ENCODE assay signal across 25 cellular contexts in genomic region chr15:58910456-58910855, GRCh38.
"Had no signal": no experiment of that assay in that cellular context is flagged by ENCODE, and none has a peak within 500 bp of the region (broad histone marks: within the 10 kb centered on the region; RNA-seq: fewer than 3 reads in every experiment).

No MANE protein-coding gene starts in this region.

- H3K27ac ChIP-seq: brain microvascular endothelial cell, SJSA1, VCaP had no signal

- H3K4me1 ChIP-seq: SJSA1 had no signal

- H3K4me3 Mint-ChIP-seq: activated CD4-positive, alpha-beta T cell treated with anti-CD3 and anti-CD28 coated beads for 36 hours; activated CD8-positive, alpha-beta T cell treated with anti-CD3 and anti-CD28 coated beads, Interleukin-2, amount 10 ng/mL, durations not matched to agents 7 days and 5 days; activated naive CD4-positive, alpha-beta T cell treated with anti-CD3 and anti-CD28 coated beads for 36 hours; activated naive CD8-positive, alpha-beta T cell treated with anti-CD3 and anti-CD28 coated beads for 36 hours; activated T-cell treated with anti-CD3 and anti-CD28 coated beads, Interleukin-2, amount 50 U/mL, for 4 hours; activated T-helper 17 cell treated with anti-CD3 and anti-CD28 coated beads, Interleukin-2, amount 50 U/mL, for 72 hours had no signal

- H3K27ac Mint-ChIP-seq: activated CD4-positive, alpha-beta T cell treated with anti-CD3 and anti-CD28 coated beads for 36 hours; activated CD8-positive, alpha-beta T cell treated with anti-CD3 and anti-CD28 coated beads, Interleukin-2, amount 10 ng/mL, durations not matched to agents 7 days and 5 days; activated naive CD4-positive, alpha-beta T cell treated with anti-CD3 and anti-CD28 coated beads for 36 hours; activated T-helper 17 cell treated with anti-CD3 and anti-CD28 coated beads, Interleukin-2, amount 50 U/mL, for 72 hours had no signal

- H3K9me3 ChIP-seq: SJSA1 had no signal

- H3K27me3 Mint-ChIP-seq: activated CD4-positive, alpha-beta T cell treated with anti-CD3 and anti-CD28 coated beads for 36 hours; activated naive CD8-positive, alpha-beta T cell treated with anti-CD3 and anti-CD28 coated beads for 36 hours; activated T-helper 17 cell treated with anti-CD3 and anti-CD28 coated beads, Interleukin-2, amount 50 U/mL, for 72 hours had no signal

- FAIRE-seq: RCC 7860 had no signal

- DNase-seq: activated CD4-positive, alpha-beta T cell treated with anti-CD3 and anti-CD28 coated beads for 36 hours; activated CD4-positive, alpha-beta T cell treated with anti-CD3 and anti-CD28 coated beads, Interleukin-2, amount 50 U/mL, for 1 hour; activated CD8-positive, alpha-beta T cell treated with anti-CD3 and anti-CD28 coated beads, Interleukin-2, amount 10 ng/mL, durations not matched to agents 7 days and 5 days; activated gamma-delta T cell; activated naive CD4-positive, alpha-beta T cell treated with anti-CD3 and anti-CD28 coated beads for 36 hours; activated naive CD8-positive, alpha-beta T cell treated with anti-CD3 and anti-CD28 coated beads for 36 hours; activated T-cell treated with anti-CD3 and anti-CD28 coated beads, Interleukin-2, amount 50 U/mL, for 4 hours; brain microvascular endothelial cell; KG1; NCI-H1048; NCI-H146; NCI-H187 treated with DMSO at 0.1 percent for 48 hours; NCI-H2107; NCI-H2171 treated with DMSO at 0.1 percent for 48 hours; NCI-H226; NCI-H526; NCI-H774; SHP77; SW 1271 had no signal

- H3K27me3 ChIP-seq: brain microvascular endothelial cell, cardiac muscle cell, SJSA1 had no signal

- ATAC-seq: activated CD4-positive, alpha-beta T cell treated with anti-CD3 and anti-CD28 coated beads for 36 hours; activated CD8-positive, alpha-beta T cell treated with anti-CD3 and anti-CD28 coated beads, Interleukin-2, amount 10 ng/mL, durations not matched to agents 7 days and 5 days; activated T-cell treated with anti-CD3 and anti-CD28 coated beads, Interleukin-2, amount 50 U/mL, for 4 hours; activated T-helper 17 cell treated with anti-CD3 and anti-CD28 coated beads, Interleukin-2, amount 50 U/mL, for 72 hours; SK-N-SH treated with all-trans-retinoic acid at 6 μM for 48 hours had no signal

- H3K4me3 ChIP-seq: cardiac muscle cell, SJSA1 had no signal

- H3K9me3 Mint-ChIP-seq: activated naive CD4-positive, alpha-beta T cell treated with anti-CD3 and anti-CD28 coated beads for 36 hours; activated T-cell treated with anti-CD3 and anti-CD28 coated beads, Interleukin-2, amount 50 U/mL, for 4 hours; activated T-helper 17 cell treated with anti-CD3 and anti-CD28 coated beads, Interleukin-2, amount 50 U/mL, for 72 hours had no signal
